19 cellular contexts compared by ENCODE assay signal in the genomic region with DNA sequence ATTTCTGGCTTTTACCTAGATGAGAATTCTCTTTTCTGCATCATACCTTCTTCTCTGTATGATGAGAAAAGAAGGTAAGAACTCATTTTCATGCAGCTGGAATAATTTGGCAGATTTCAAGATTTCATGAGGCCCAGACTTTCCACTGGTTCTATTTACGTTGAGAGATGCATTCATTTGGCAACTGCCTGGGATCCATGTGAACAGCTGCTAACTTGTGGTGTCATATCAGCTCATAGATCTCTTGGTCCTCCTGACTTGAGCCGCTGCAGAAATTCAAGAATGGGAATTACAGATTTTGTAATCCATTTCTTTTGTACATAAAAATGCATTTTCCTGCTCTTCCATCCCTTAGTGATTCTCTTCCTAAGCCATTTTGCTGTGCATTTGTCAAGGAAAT. TPM values are rescaled to one million over a fixed set of nuclear protein-coding genes. Genes with fewer than 3 reads are reported as not detected.
DNase-seq lines count a peak whose midpoint lies in the region; ATAC-seq and TF ChIP-seq lines count a peak whose summit lies in the region.
"Had no signal": no experiment of that assay in that cellular context is flagged by ENCODE, and none has a peak within 500 bp of the region (broad histone marks: within the 10 kb centered on the region; RNA-seq: fewer than 3 reads in every experiment).

No MANE protein-coding gene starts in this region.

- TF ChIP-seq CTCF in glutamatergic neuron (IDR thresholded peaks at IDR 0.05; ENCODE audit: partially characterized antibody, unreplicated experiment), result no peak

- no peaks in the 10 kb centered on the region for H3K36me3 ChIP-seq in SJCRH30

- ATAC-seq in GM19395 (IDR thresholded peaks at IDR 0.05; ENCODE audit: unreplicated experiment), result no peak
- ATAC-seq: A549, HCT116, HepG2 had no signal

- H3K27me3 Mint-ChIP-seq in glutamatergic neuron (ENCODE audit: unreplicated experiment), result no peaks in the 10 kb centered on the region
- H3K27me3 Mint-ChIP-seq: IgD-negative memory B cell had no signal

- peaks cover 14% of the 10 kb centered on the region for H3K4me1 Mint-ChIP-seq in glutamatergic neuron (ENCODE audit: low read depth, unreplicated experiment)
- H3K4me1 Mint-ChIP-seq: CD14-positive monocyte; CD4-positive, alpha-beta memory T cell; IgD-negative memory B cell had no signal

- H3K4me3 Mint-ChIP-seq in glutamatergic neuron (ENCODE audit: unreplicated experiment), result no peak overlapping the region
- H3K4me3 Mint-ChIP-seq: CD14-positive monocyte; CD4-positive, alpha-beta memory T cell; HFFc6; IgD-negative memory B cell had no signal

- H3K9me3 Mint-ChIP-seq in glutamatergic neuron (ENCODE audit: unreplicated experiment), result peaks cover 2% of the 10 kb centered on the region
- H3K9me3 Mint-ChIP-seq: CD14-positive monocyte, HFFc6, IgD-negative memory B cell had no signal

- peaks cover 18% of the 10 kb centered on the region for H3K4me1 ChIP-seq in SJCRH30
- H3K4me1 ChIP-seq: A549 had no signal

- H3K9me3 ChIP-seq in SJCRH30 (replicated peaks), result no peaks in the 10 kb centered on the region
- H3K9me3 ChIP-seq: A549 had no signal

- H3K27me3 ChIP-seq in SJCRH30, result no peaks in the 10 kb centered on the region

- H3K27ac Mint-ChIP-seq in glutamatergic neuron (ENCODE audit: unreplicated experiment), result peak overlapping the region; percentile 35
- H3K27ac Mint-ChIP-seq: CD14-positive monocyte; CD4-positive, alpha-beta memory T cell; HFFc6; IgD-negative memory B cell had no signal

- H3K4me3 ChIP-seq in SJCRH30, result no peak overlapping the region
- H3K4me3 ChIP-seq: A549 had no signal

- DNase-seq in DMS 273 (lab: John Stamatoyannopoulos, UW; ENCODE audit: unreplicated experiment) (peak; percentile 45), DMS 273 treated with DMSO at 0.1 percent for 48 hours (lab: John Stamatoyannopoulos, UW) (no peak), SJCRH30 (peak; percentile 64 to 85), glutamatergic neuron (no peak), C1 segment of cervical spinal cord (lab: John Stamatoyannopoulos, UW) (no peak), NCI-H1417 treated with DMSO at 0.1 percent for 48 hours (lab: John Stamatoyannopoulos, UW) (no peak)
- DNase-seq: AML-193; CD4-positive, alpha-beta memory T cell; GOT3; H7; HFFc6; KBM-7 had no signal

- H3K27ac ChIP-seq in SJCRH30, result no peak overlapping the region; the same call in 1 of the 2 replicates
- H3K27ac ChIP-seq: 22Rv1, A549 had no signal

- no peaks in the 10 kb centered on the region for H3K36me3 Mint-ChIP-seq in glutamatergic neuron (ENCODE audit: unreplicated experiment)
- H3K36me3 Mint-ChIP-seq: CD14-positive monocyte; CD4-positive, alpha-beta memory T cell; IgD-negative memory B cell had no signal

RNA-seq across cellular contexts. Expression of gene C1orf87, which starts 17.1 kb away (rescaled TPM):
- not detected in 2 replicates for total RNA-seq in SJCRH30 (2014; rRNA removed; shearing (Covaris generic))
- not detected for total RNA-seq in glutamatergic neuron (ENCODE audit: unreplicated experiment)
- total RNA-seq: CD4-positive, alpha-beta memory T cell; H7; HepG2; HFFc6 had no signal

Comparison
In these comparisons a context has a peak if more than half of its experiments do, and no peak if none do; other contexts are left out.
1. DNase-seq: peak in DMS 273 (single experiment) and SJCRH30 (2 of 2); none in DMS 273 treated with DMSO at 0.1 percent for 48 hours (single experiment), glutamatergic neuron (single experiment), C1 segment of cervical spinal cord (0 of 14) and NCI-H1417 treated with DMSO at 0.1 percent for 48 hours (single experiment).